8 cellular contexts compared by ENCODE assay signal in genomic region chr10:79331709-79332108, GRCh38. TPM values are rescaled to one million over a fixed set of nuclear protein-coding genes. Genes with fewer than 3 reads are reported as not detected.
DNase-seq lines count a peak whose midpoint lies in the region; ATAC-seq and TF ChIP-seq lines count a peak whose summit lies in the region.

No MANE protein-coding gene starts in this region.

- H3K4me1 ChIP-seq in breast epithelium = no peaks in the 10 kb centered on the region
- H3K4me1 ChIP-seq in effector memory CD4-positive, alpha-beta T cell (ENCODE audit: control insufficient read depth, insufficient read depth, low read length, poor library complexity, severe bottlenecking) = peaks cover 9% of the 10 kb centered on the region
- no peaks in the 10 kb centered on the region for H3K4me1 ChIP-seq in BE2C

- no peak for TF ChIP-seq POLR2A in breast epithelium (IDR thresholded peaks at IDR 0.05)

- H3K27me3 Mint-ChIP-seq in MCF 10A (ENCODE audit: insufficient read depth, unreplicated experiment) = no peaks in the 10 kb centered on the region
- no peaks in the 10 kb centered on the region for H3K27me3 Mint-ChIP-seq in mesothelial cell of epicardium (ENCODE audit: low read depth)

- CTCF ChIA-PET in MCF 10A (lab: Yijun Ruan, JAX) = interaction anchor here (0.6 kb wide), 1 partner anchor 1107 kb away, joined by 3 read pairs; no protein-coding TSS in a partner anchor

- POLR2A ChIA-PET in MCF 10A (lab: Yijun Ruan, JAX) = no interaction called here

- DNase-seq in MCF 10A (ENCODE audit: unreplicated experiment) = peak; percentile 65
- DNase-seq in breast epithelium (ENCODE audit: low spot score in 2 of 2) = no peak
- DNase-seq in effector memory CD4-positive, alpha-beta T cell = peak; percentile 61 to 67 (median 67)
- peak; percentile 36 to 54 for DNase-seq in stimulated activated CD4-positive, alpha-beta T cell treated with anti-CD3 and anti-CD28 coated beads, Interleukin-1b, Interleukin-23, amount 100 ng/mL, for 1 hour (ENCODE audit: low read depth in 2 of 2)
- no peak for DNase-seq in BE2C
- DNase-seq in mesothelial cell of epicardium (ENCODE audit: low spot score in 2 of 2, unreplicated experiment in 2 of 2) = no peak

- H3K9me3 Mint-ChIP-seq in MCF 10A (ENCODE audit: unreplicated experiment) (no peaks in the 10 kb centered on the region), mesothelial cell of epicardium (peaks cover 4% of the 10 kb centered on the region)

- BruUV-seq in MCF 10A (replicated peaks; lab: Mats Ljungman, UMichigan) = no TSS peak

- H3K4me3 Mint-ChIP-seq in MCF 10A (ENCODE audit: unreplicated experiment) = no peak overlapping the region
- no peak overlapping the region for H3K4me3 Mint-ChIP-seq in mesothelial cell of epicardium

- H3K27me3 ChIP-seq in breast epithelium (no peaks in the 10 kb centered on the region), BE2C (no peaks in the 10 kb centered on the region)
- H3K27me3 ChIP-seq in effector memory CD4-positive, alpha-beta T cell (replicated peaks; ENCODE audit: control insufficient read depth, insufficient read depth, low read length, poor library complexity, severe bottlenecking) = no peaks in the 10 kb centered on the region

- intact Hi-C loops in MCF 10A (cut with micrococcal nuclease) (no loop called here), breast epithelium (cut with DNase I; ENCODE audit: low total_unique reads) (loop anchor here (2.0 to 5.0 kb wide), 2 partner anchors 63 to 554 kb away; no protein-coding TSS in a partner anchor)

- H3K4me3 ChIP-seq in breast epithelium (no peak overlapping the region), BE2C (ENCODE audit: low read depth, low read length) (no peak overlapping the region)
- H3K4me3 ChIP-seq in effector memory CD4-positive, alpha-beta T cell (ENCODE audit: insufficient read depth, low read depth, low read length, poor library complexity, severe bottlenecking) = no peak overlapping the region

- H3K36me3 Mint-ChIP-seq in MCF 10A (ENCODE audit: insufficient read depth, unreplicated experiment) = no peaks in the 10 kb centered on the region
- no peaks in the 10 kb centered on the region for H3K36me3 Mint-ChIP-seq in mesothelial cell of epicardium

- peaks cover 15% of the 10 kb centered on the region for H3K4me1 Mint-ChIP-seq in MCF 10A (ENCODE audit: insufficient read depth, unreplicated experiment)
- H3K4me1 Mint-ChIP-seq in mesothelial cell of epicardium = no peaks in the 10 kb centered on the region

- no peak overlapping the region for H3K27ac ChIP-seq in breast epithelium
- H3K27ac ChIP-seq in effector memory CD4-positive, alpha-beta T cell (ENCODE audit: insufficient read depth, low read length, poor library complexity, severe bottlenecking) = no peak overlapping the region

- no peak for TF ChIP-seq CTCF in MCF 10A (IDR thresholded peaks at IDR 0.05; ENCODE audit: unreplicated experiment)
- TF ChIP-seq CTCF in breast epithelium (IDR thresholded peaks at IDR 0.05) = no peak
- no peak for TF ChIP-seq CTCF in BE2C (IDR thresholded peaks at IDR 0.05; ENCODE audit: low read depth, low read length)
- TF ChIP-seq CTCF in mesothelial cell of epicardium (IDR thresholded peaks at IDR 0.05; ENCODE audit: unreplicated experiment) = no peak

- H3K27ac Mint-ChIP-seq in MCF 10A (ENCODE audit: low read depth, unreplicated experiment) (no peak overlapping the region), mesothelial cell of epicardium (no peak overlapping the region)

- no peaks in the 10 kb centered on the region for H3K36me3 ChIP-seq in breast epithelium
- no peaks in the 10 kb centered on the region for H3K36me3 ChIP-seq in effector memory CD4-positive, alpha-beta T cell (ENCODE audit: control insufficient read depth, insufficient read depth, low read length)
- no peaks in the 10 kb centered on the region for H3K36me3 ChIP-seq in BE2C

- H3K9me3 ChIP-seq in breast epithelium (no peaks in the 10 kb centered on the region), BE2C (no peaks in the 10 kb centered on the region)
- H3K9me3 ChIP-seq in effector memory CD4-positive, alpha-beta T cell (ENCODE audit: control insufficient read depth, low read length) = no peaks in the 10 kb centered on the region

- peak; percentile 69 for ATAC-seq in HG03354 (IDR thresholded peaks at IDR 0.05; ENCODE audit: poor library complexity, severe bottlenecking, unreplicated experiment)
- peak; percentile 97 to 98 for ATAC-seq in activated CD4-positive, CD25-positive, alpha-beta regulatory T cell treated with anti-CD3 and anti-CD28 coated beads, Interleukin-2, amount 50 U/mL, for 24 hours

RNA-seq across cellular contexts. Expression of gene PPIF, which starts 15.6 kb away (rescaled TPM):
- total RNA-seq in MCF 10A (2022) (76.5 and 76.9 TPM in 2 replicates), breast epithelium (10 to 100 TPM; 16.0 to 39.3 (median 30.7) TPM), mesothelial cell of epicardium (35.1 to 37.3 TPM (median 36.3 TPM) in 3 replicates)
- 90.4 TPM for polyA plus RNA-seq in BE2C (2012; ENCODE audit: insufficient read depth, insufficient read length, low read depth)

Comparison
In these comparisons a context has a peak if more than half of its experiments do, and no peak if none do; other contexts are left out.
1. DNase-seq: peak in MCF 10A (single experiment), effector memory CD4-positive, alpha-beta T cell (3 of 3) and stimulated activated CD4-positive, alpha-beta T cell treated with anti-CD3 and anti-CD28 coated beads, Interleukin-1b, Interleukin-23, amount 100 ng/mL, for 1 hour (2 of 2); none in breast epithelium (0 of 2), BE2C (single experiment) and mesothelial cell of epicardium (0 of 2).